11 cellular contexts compared by ENCODE assay signal in genomic region chr1:90835172-90835660, GRCh38.
A peak's percentile ranks its signal among the peaks of the same experiment; 100 is the strongest.
DNase-seq lines count a peak whose midpoint lies in the region; ATAC-seq and TF ChIP-seq lines count a peak whose summit lies in the region.
"Had no signal": no experiment of that assay in that cellular context is flagged by ENCODE, and none has a peak within 500 bp of the region (broad histone marks: within the 10 kb centered on the region; RNA-seq: fewer than 3 reads in every experiment).

No MANE protein-coding gene starts in this region.

- H3K4ac ChIP-seq in mesenchymal stem cell (ENCODE audit: low read depth in 1 of 2, low read length in 2 of 2) = no peak overlapping the region

- H3K27ac Mint-ChIP-seq in activated naive CD4-positive, alpha-beta T cell treated with anti-CD3 and anti-CD28 coated beads for 36 hours = no peak overlapping the region
- no peak overlapping the region for H3K27ac Mint-ChIP-seq in activated naive CD4-positive, alpha-beta T cell treated with anti-CD3 and anti-CD28 coated beads, Interleukin-2, amount 10 ng/mL, durations not matched to agents 7 days and 5 days
- H3K27ac Mint-ChIP-seq in central memory CD8-positive, alpha-beta T cell (ENCODE audit: low read depth) = no peak overlapping the region

- peaks cover 24 to 93% of the 10 kb centered on the region in 2 experiments for H3K27me3 ChIP-seq in mesenchymal stem cell (ENCODE audit: control insufficient read depth in 1 of 2, insufficient read depth in 1 of 2, low read length in 2 of 2)
- H3K27me3 ChIP-seq in thoracic aorta (replicated peaks; ENCODE audit: insufficient read depth) = peaks cover 25% of the 10 kb centered on the region

- H3K36me3 Mint-ChIP-seq in activated naive CD4-positive, alpha-beta T cell treated with anti-CD3 and anti-CD28 coated beads for 36 hours (ENCODE audit: low read depth) = no peaks in the 10 kb centered on the region
- H3K36me3 Mint-ChIP-seq in activated naive CD4-positive, alpha-beta T cell treated with anti-CD3 and anti-CD28 coated beads, Interleukin-2, amount 10 ng/mL, durations not matched to agents 7 days and 5 days = no peaks in the 10 kb centered on the region
- H3K36me3 Mint-ChIP-seq in central memory CD8-positive, alpha-beta T cell (ENCODE audit: insufficient read depth) = peaks cover 7% of the 10 kb centered on the region

- H3K9me3 ChIP-seq in mesenchymal stem cell (ENCODE audit: control insufficient read depth, low read length) (no peaks in the 10 kb centered on the region), thoracic aorta (no peaks in the 10 kb centered on the region)

- CTCF ChIA-PET in activated naive CD4-positive, alpha-beta T cell treated with anti-CD3 and anti-CD28 coated beads for 36 hours (lab: Charles Lee) = interaction anchor here (1.6 kb wide), 1 partner anchor 114 kb away, joined by 4 read pairs; no protein-coding TSS in a partner anchor
- CTCF ChIA-PET in activated naive CD4-positive, alpha-beta T cell treated with anti-CD3 and anti-CD28 coated beads, Interleukin-2, amount 10 ng/mL, durations not matched to agents 7 days and 5 days (lab: Charles Lee) = interaction anchor here (0.8 to 1.2 kb wide), 2 partner anchors 108 to 129 kb away, joined by 3 read pairs; no protein-coding TSS in a partner anchor

- H3K14ac ChIP-seq in mesenchymal stem cell (ENCODE audit: low read length in 2 of 2) = no peak overlapping the region

- H3K79me1 ChIP-seq in mesenchymal stem cell (replicated peaks; ENCODE audit: low read length, poor library complexity, severe bottlenecking) = no peaks in the 10 kb centered on the region

- H2BK12ac ChIP-seq in mesenchymal stem cell (ENCODE audit: low read length in 2 of 2) = no peak overlapping the region

- H4K91ac ChIP-seq in mesenchymal stem cell (ENCODE audit: low read length) = no peak overlapping the region

- no peak overlapping the region for H2AFZ ChIP-seq in mesenchymal stem cell (ENCODE audit: low read depth, low read length)

- H3K23ac ChIP-seq in mesenchymal stem cell (ENCODE audit: low read length in 2 of 2) = peak overlapping the region in 1 of 2 experiments; percentile 63

- no peak overlapping the region for H2AK5ac ChIP-seq in mesenchymal stem cell (ENCODE audit: low read length, severe bottlenecking)

- H3K4me3 ChIP-seq in mesenchymal stem cell (ENCODE audit: insufficient read depth in 1 of 2, low read depth in 1 of 2, low read length in 2 of 2) (no peak overlapping the region), thoracic aorta (peak overlapping the region; percentile 61)

- no peaks in the 10 kb centered on the region for H3K9me3 Mint-ChIP-seq in activated naive CD4-positive, alpha-beta T cell treated with anti-CD3 and anti-CD28 coated beads for 36 hours
- H3K9me3 Mint-ChIP-seq in activated naive CD4-positive, alpha-beta T cell treated with anti-CD3 and anti-CD28 coated beads, Interleukin-2, amount 10 ng/mL, durations not matched to agents 7 days and 5 days = no peaks in the 10 kb centered on the region
- H3K9me3 Mint-ChIP-seq in central memory CD8-positive, alpha-beta T cell = no peaks in the 10 kb centered on the region

- H2BK120ac ChIP-seq in mesenchymal stem cell (ENCODE audit: low read depth, low read length) = no peak overlapping the region

- ATAC-seq in central memory CD8-positive, alpha-beta T cell (replicated peaks; ENCODE audit: extremely low read depth, poor library complexity, severe bottlenecking) = no peak
- ATAC-seq in thoracic aorta (ENCODE audit: insufficient number of reproducible peaks, low FRiP score, low read depth) (no peak), HG03469 (IDR thresholded peaks at IDR 0.05; ENCODE audit: unreplicated experiment) (no peak), HG02973 (IDR thresholded peaks at IDR 0.05; ENCODE audit: unreplicated experiment) (no peak)

- H2BK5ac ChIP-seq in mesenchymal stem cell (ENCODE audit: low read depth, low read length, poor library complexity, severe bottlenecking) = no peak overlapping the region

- no peak for TF ChIP-seq CTCF in thoracic aorta (IDR thresholded peaks at IDR 0.05)

- peaks cover 21% of the 10 kb centered on the region for H3K4me1 Mint-ChIP-seq in activated naive CD4-positive, alpha-beta T cell treated with anti-CD3 and anti-CD28 coated beads for 36 hours (ENCODE audit: low read depth)
- peaks cover 7% of the 10 kb centered on the region for H3K4me1 Mint-ChIP-seq in activated naive CD4-positive, alpha-beta T cell treated with anti-CD3 and anti-CD28 coated beads, Interleukin-2, amount 10 ng/mL, durations not matched to agents 7 days and 5 days
- H3K4me1 Mint-ChIP-seq in central memory CD8-positive, alpha-beta T cell = peaks cover 16% of the 10 kb centered on the region

- peak overlapping the region; percentile 60 for H3K9ac ChIP-seq in mesenchymal stem cell (ENCODE audit: low read length)

- peaks cover 11% of the 10 kb centered on the region for H3K4me1 ChIP-seq in mesenchymal stem cell (ENCODE audit: control insufficient read depth, insufficient read depth, low read depth, low read length)
- H3K4me1 ChIP-seq in thoracic aorta (ENCODE audit: control insufficient read depth in 1 of 2, low read depth in 2 of 2) = peaks cover 0 to 18% of the 10 kb centered on the region in 2 donors

- H3K27me3 Mint-ChIP-seq in activated naive CD4-positive, alpha-beta T cell treated with anti-CD3 and anti-CD28 coated beads for 36 hours (ENCODE audit: low read depth) = peaks cover 78% of the 10 kb centered on the region
- H3K27me3 Mint-ChIP-seq in activated naive CD4-positive, alpha-beta T cell treated with anti-CD3 and anti-CD28 coated beads, Interleukin-2, amount 10 ng/mL, durations not matched to agents 7 days and 5 days = peaks cover 89% of the 10 kb centered on the region
- H3K27me3 Mint-ChIP-seq in central memory CD8-positive, alpha-beta T cell = peaks cover 98% of the 10 kb centered on the region

- intact Hi-C loops in activated naive CD4-positive, alpha-beta T cell treated with anti-CD3 and anti-CD28 coated beads for 36 hours (cut with micrococcal nuclease) = loop anchor here (2.0 kb wide), 2 partner anchors 16 to 108 kb away; no protein-coding TSS in a partner anchor

- H3K27ac ChIP-seq in mesenchymal stem cell (ENCODE audit: low read length, poor library complexity, severe bottlenecking) = no peak overlapping the region
- no peak overlapping the region for H3K27ac ChIP-seq in thoracic aorta

- H3K18ac ChIP-seq in mesenchymal stem cell (ENCODE audit: low read depth in 1 of 2, low read length in 2 of 2) = peak overlapping the region in 1 of 2 experiments; percentile 30

- H4K8ac ChIP-seq in mesenchymal stem cell (ENCODE audit: low read length) = no peak overlapping the region

- 4% methylated on average over 24 of the region's 33 CpGs for WGBS in mesenchymal stem cell

- H3K36me3 ChIP-seq in mesenchymal stem cell (ENCODE audit: control insufficient read depth in 1 of 2, insufficient read depth in 2 of 2, low read depth in 1 of 2, low read length in 2 of 2) = no peaks in the 10 kb centered on the region
- H3K36me3 ChIP-seq in thoracic aorta = no peaks in the 10 kb centered on the region

- peak overlapping the region; percentile 8 for H2BK15ac ChIP-seq in mesenchymal stem cell (ENCODE audit: low read depth, poor library complexity, severe bottlenecking)

- DNase-seq in activated naive CD4-positive, alpha-beta T cell treated with anti-CD3 and anti-CD28 coated beads for 36 hours = peak; percentile 49
- DNase-seq in activated naive CD4-positive, alpha-beta T cell treated with anti-CD3 and anti-CD28 coated beads, Interleukin-2, amount 10 ng/mL, durations not matched to agents 7 days and 5 days = no peak
- no peak for DNase-seq in central memory CD8-positive, alpha-beta T cell (ENCODE audit: low spot score in 2 of 2)
- DNase-seq in mesenchymal stem cell (peak; percentile 20), thoracic aorta (ENCODE audit: low spot score) (no peak), NCI-H82 treated with DMSO at 0.1 percent for 48 hours (lab: John Stamatoyannopoulos, UW; ENCODE audit: unreplicated experiment) (no peak)
- DNase-seq: dermis blood vessel endothelial cell; RPMI8226; stimulated activated naive CD4-positive, alpha-beta T cell had no signal

- H3K4me2 ChIP-seq in mesenchymal stem cell (ENCODE audit: low read length, poor library complexity, severe bottlenecking) = peak overlapping the region; percentile 31

- H3K4me3 Mint-ChIP-seq in activated naive CD4-positive, alpha-beta T cell treated with anti-CD3 and anti-CD28 coated beads for 36 hours = no peak overlapping the region
- no peak overlapping the region for H3K4me3 Mint-ChIP-seq in activated naive CD4-positive, alpha-beta T cell treated with anti-CD3 and anti-CD28 coated beads, Interleukin-2, amount 10 ng/mL, durations not matched to agents 7 days and 5 days
- H3K4me3 Mint-ChIP-seq in central memory CD8-positive, alpha-beta T cell = peak overlapping the region; percentile 32

Comparison
In these comparisons a context has a peak if more than half of its experiments do, and no peak if none do; other contexts are left out.
1. DNase-seq: peak in activated naive CD4-positive, alpha-beta T cell treated with anti-CD3 and anti-CD28 coated beads for 36 hours (single experiment) and mesenchymal stem cell (single experiment); none in activated naive CD4-positive, alpha-beta T cell treated with anti-CD3 and anti-CD28 coated beads, Interleukin-2, amount 10 ng/mL, durations not matched to agents 7 days and 5 days (single experiment), central memory CD8-positive, alpha-beta T cell (0 of 2), thoracic aorta (single experiment) and NCI-H82 treated with DMSO at 0.1 percent for 48 hours (single experiment).